22 cellular contexts compared by ENCODE assay signal in genomic region chr7:76386691-76387260, GRCh38. TPM values are rescaled to one million over a fixed set of nuclear protein-coding genes. Genes with fewer than 3 reads are reported as not detected.
DNase-seq lines count a peak whose midpoint lies in the region; ATAC-seq and TF ChIP-seq lines count a peak whose summit lies in the region.
"Had no signal": no experiment of that assay in that cellular context is flagged by ENCODE, and none has a peak within 500 bp of the region (broad histone marks: within the 10 kb centered on the region; RNA-seq: fewer than 3 reads in every experiment).

No MANE protein-coding gene starts in this region.

- peak; percentile 15; the same call in 1 of the 2 replicates for ATAC-seq in IMR-90 (ENCODE audit: low read depth)
- ATAC-seq: activated T-cell treated with anti-CD3 and anti-CD28 coated beads, Interleukin-2, amount 50 U/mL, for 4 hours; CD8-positive, alpha-beta T cell; esophagus mucosa; naive thymus-derived CD4-positive, alpha-beta T cell; stimulated activated effector memory CD8-positive, alpha-beta T cell treated with anti-CD3 and anti-CD28 coated beads, Interleukin-12 subunit alpha, Interleukin-12 subunit beta, amount 100 ng/mL, for 72 hours had no signal

- no peak overlapping the region for H3K14ac ChIP-seq in IMR-90 (replicated peaks; ENCODE audit: low read depth, low read length)

- H4K20me1 ChIP-seq in IMR-90 (ENCODE audit: insufficient read depth, low read length) (no peaks in the 10 kb centered on the region), Karpas-422 (ENCODE audit: insufficient read depth, low read depth, low read length) (no peaks in the 10 kb centered on the region)

- H3K79me1 ChIP-seq in IMR-90 (ENCODE audit: low read depth in 1 of 2, low read length in 2 of 2) = no peaks in the 10 kb centered on the region

- in situ Hi-C loops in IMR-90 (cut with MboI; ENCODE audit: low sequenced_read_pairs) = no loop called here

- DNase-seq in AG20443 (ENCODE audit: low spot score) (peak; percentile 69), IMR-90 (peak; percentile 54), adipocyte (ENCODE audit: low read depth) (no peak), ureter (ENCODE audit: low spot score) (no peak), activated T-cell treated with anti-CD3 and anti-CD28 coated beads for 4 hours (no peak), Karpas-422 (no peak), vagina (ENCODE audit: extremely low spot score in 2 of 2) (no peak)
- DNase-seq: activated B cell treated with CpG ODN at 0.5 μM for 24 hours; activated CD4-positive, alpha-beta memory T cell treated with anti-CD3 and anti-CD28 coated beads, Interleukin-2, amount 10 ng/mL, durations not matched to agents 7 days and 5 days; activated naive CD4-positive, alpha-beta T cell treated with anti-CD3 and anti-CD28 coated beads for 36 hours; activated T-cell treated with anti-CD3 and anti-CD28 coated beads, Interleukin-2, amount 50 U/mL, for 4 hours; CD8-positive, alpha-beta T cell; cerebellar nuclear complex; DMS79 treated with DMSO at 0.1 percent for 48 hours; effector memory CD4-positive, alpha-beta T cell; naive thymus-derived CD4-positive, alpha-beta T cell; NCI-H774; sigmoid colon had no signal

- H2BK15ac ChIP-seq in IMR-90 (ENCODE audit: low read depth, low read length) = no peak overlapping the region

- CTCF ChIA-PET in IMR-90 (lab: Yijun Ruan, JAX) = no interaction called here

- no peak overlapping the region for H3K23ac ChIP-seq in IMR-90 (ENCODE audit: low read depth, low read length)

- POLR2A ChIA-PET in IMR-90 (lab: Charles Lee; ENCODE audit: unreplicated experiment) = no interaction called here

- H2AFZ ChIP-seq in IMR-90 (replicated peaks; ENCODE audit: low read length, poor library complexity) (peak overlapping the region; percentile 61), Karpas-422 (ENCODE audit: low read length) (no peak overlapping the region)
- H2AFZ ChIP-seq: parathyroid adenoma had no signal

- peak overlapping the region in 1 of 2 experiments; percentile 31; a peak in 1 of 4 replicates for H4K8ac ChIP-seq in IMR-90 (ENCODE audit: low read depth in 2 of 2, low read length in 2 of 2)

- TF ChIP-seq POLR2A in IMR-90 (IDR thresholded peaks at IDR 0.05; ENCODE audit: low read depth, low read length) (no peak), vagina (IDR thresholded peaks at IDR 0.05) (no peak)

- H3K4me2 ChIP-seq in IMR-90 (ENCODE audit: low read depth, low read length) = no peak overlapping the region
- H3K4me2 ChIP-seq in Karpas-422 (ENCODE audit: low read depth, low read length, poor library complexity, severe bottlenecking) = no peak overlapping the region

- H2AK9ac ChIP-seq in IMR-90 (replicated peaks; ENCODE audit: low read depth, low read length, poor library complexity) = no peak overlapping the region

- no peak overlapping the region for H2BK20ac ChIP-seq in IMR-90 (ENCODE audit: low read depth, low read length)

- no TSS peak for BruUV-seq in IMR-90 (replicated peaks; lab: Mats Ljungman, UMichigan)

- no peak overlapping the region for H4K91ac ChIP-seq in IMR-90 (ENCODE audit: insufficient read depth, low read depth, low read length)

- H3K56ac ChIP-seq in IMR-90 (ENCODE audit: extremely low read depth, insufficient read depth, low read length) = no peak overlapping the region

- H3K27me3 ChIP-seq in IMR-90 (ENCODE audit: control insufficient read depth, insufficient read depth, low read length) (no peaks in the 10 kb centered on the region), adipocyte (replicated peaks; ENCODE audit: control insufficient read depth, insufficient read depth, low read length) (no peaks in the 10 kb centered on the region), Karpas-422 (ENCODE audit: low read length) (no peaks in the 10 kb centered on the region), vagina (no peaks in the 10 kb centered on the region)
- H3K27me3 ChIP-seq: sigmoid colon had no signal

- no peak overlapping the region for H3K18ac ChIP-seq in IMR-90 (ENCODE audit: low read depth, low read length)

- H3K36me3 ChIP-seq in IMR-90 (ENCODE audit: control insufficient read depth, insufficient read depth, low read length) (no peaks in the 10 kb centered on the region), adipocyte (ENCODE audit: control insufficient read depth, insufficient read depth, low read length, severe bottlenecking) (no peaks in the 10 kb centered on the region), mesodermal cell (ENCODE audit: control insufficient read depth, insufficient read depth, low read length) (no peaks in the 10 kb centered on the region), Karpas-422 (ENCODE audit: insufficient read depth, low read length) (no peaks in the 10 kb centered on the region), vagina (no peaks in the 10 kb centered on the region)
- H3K36me3 ChIP-seq: sigmoid colon had no signal

- peaks cover 7% of the 10 kb centered on the region for H3K4me1 ChIP-seq in IMR-90 (ENCODE audit: control insufficient read depth, insufficient read depth, low read length)
- peaks cover 15% of the 10 kb centered on the region for H3K4me1 ChIP-seq in adipocyte (ENCODE audit: control insufficient read depth, insufficient read depth, low read length)
- peaks cover 8% of the 10 kb centered on the region for H3K4me1 ChIP-seq in mesodermal cell (ENCODE audit: control insufficient read depth, insufficient read depth, low read length, poor library complexity, severe bottlenecking)
- H3K4me1 ChIP-seq in Karpas-422 (ENCODE audit: low read length) = peaks cover 8% of the 10 kb centered on the region; the same call in 1 of the 2 replicates
- peaks cover 9% of the 10 kb centered on the region for H3K4me1 ChIP-seq in vagina
- H3K4me1 ChIP-seq: parathyroid adenoma had no signal

- intact Hi-C loops in IMR-90 (cut with micrococcal nuclease) (no loop called here), vagina (cut with DNase I) (no loop called here)

- no peak overlapping the region for H2BK5ac ChIP-seq in IMR-90 (ENCODE audit: low read depth, low read length, poor library complexity, severe bottlenecking)

- H3K4ac ChIP-seq in IMR-90 (ENCODE audit: low read depth, low read length) = peak overlapping the region; percentile 1; the same call in 1 of the 2 replicates

- no peaks in the 10 kb centered on the region for H3K79me2 ChIP-seq in Karpas-422 (ENCODE audit: low read length)
- H3K79me2 ChIP-seq: parathyroid adenoma had no signal

- H3K9me1 ChIP-seq in IMR-90 (ENCODE audit: insufficient read depth, low read length) = peaks cover 10% of the 10 kb centered on the region

- no peak for TF ChIP-seq RAD21 in IMR-90 (IDR thresholded peaks at IDR 0.05; ENCODE audit: low read length)

- H3K9ac ChIP-seq in IMR-90 (ENCODE audit: low read depth, low read length) (no peak overlapping the region), adipocyte (ENCODE audit: low read length) (peak overlapping the region; percentile 43), Karpas-422 (ENCODE audit: low read length) (no peak overlapping the region)
- H3K9ac ChIP-seq: parathyroid adenoma had no signal

- no peak overlapping the region for H3K4me3 ChIP-seq in IMR-90 (ENCODE audit: insufficient read depth, low read depth, low read length)
- H3K4me3 ChIP-seq in adipocyte (ENCODE audit: low read length) = no peak overlapping the region
- no peak overlapping the region for H3K4me3 ChIP-seq in mesodermal cell (ENCODE audit: extremely low read depth, insufficient read depth, low read length, poor library complexity, severe bottlenecking)
- H3K4me3 ChIP-seq in Karpas-422 (ENCODE audit: low read length) = no peak overlapping the region
- no peak overlapping the region for H3K4me3 ChIP-seq in vagina
- H3K4me3 ChIP-seq: sigmoid colon had no signal

- H2BK120ac ChIP-seq in IMR-90 (ENCODE audit: low read depth, low read length) = no peak overlapping the region

- no peak overlapping the region for H4K5ac ChIP-seq in IMR-90 (ENCODE audit: low read depth, low read length)

- dilution Hi-C loops in IMR-90 (cut with HindIII; ENCODE audit: low sequenced_read_pairs, unreplicated experiment) = no loop called here

- H3K9me3 ChIP-seq in IMR-90 (ENCODE audit: control insufficient read depth, insufficient read depth, low read length) (no peaks in the 10 kb centered on the region), adipocyte (ENCODE audit: control insufficient read depth, low read length) (no peaks in the 10 kb centered on the region), mesodermal cell (ENCODE audit: control insufficient read depth, low read length) (no peaks in the 10 kb centered on the region), Karpas-422 (ENCODE audit: low read length) (no peaks in the 10 kb centered on the region), vagina (no peaks in the 10 kb centered on the region)
- H3K9me3 ChIP-seq: sigmoid colon had no signal

- no peak for TF ChIP-seq CTCF in IMR-90 (conservative IDR thresholded peaks at IDR 0.05; ENCODE audit: low read depth, low read length)
- TF ChIP-seq CTCF in vagina (IDR thresholded peaks at IDR 0.05) = no peak

- H2AK5ac ChIP-seq in IMR-90 (ENCODE audit: low read depth, low read length) = 0 out of 2 replicates have a peak overlapping the region, but pooled peaks have one; percentile 24

- no peak overlapping the region for H3K27ac ChIP-seq in IMR-90 (ENCODE audit: insufficient read depth, low read length)
- peak overlapping the region; percentile 5 for H3K27ac ChIP-seq in mesodermal cell (ENCODE audit: low read depth, low read length, severe bottlenecking)
- no peak overlapping the region for H3K27ac ChIP-seq in Karpas-422 (ENCODE audit: low read length)
- no peak overlapping the region for H3K27ac ChIP-seq in vagina
- H3K27ac ChIP-seq: parathyroid adenoma, sigmoid colon had no signal

- WGBS in IMR-90 (ENCODE audit: extremely low coverage in 2 of 2, insufficient read length in 1 of 2), 2 experiments = 29% methylated on average over 4 of the region's 11 CpGs; no CpG with 5 or more reads in 1 of the 2 experiments
- WGBS in mesodermal cell (ENCODE audit: insufficient coverage in 2 of 2), 2 experiments = 91 to 98% methylated on average over 7 to 8 of the region's 11 CpGs

- H3K9me2 ChIP-seq in Karpas-422 (replicated peaks; ENCODE audit: insufficient read depth, low read length) = no peaks in the 10 kb centered on the region

RNA-seq across cellular contexts. Expression of gene SSC4D, which starts 22.7 kb away (rescaled TPM):
- 0.36 and 0.56 TPM in 2 replicates for total RNA-seq in IMR-90 (2012; rRNA removed)
- 0.63 and 0.70 TPM in 2 replicates for polyA plus RNA-seq in IMR-90 (2012; rRNA removed)
- polyA plus RNA-seq in IMR-90 (2012; cell fraction: cytosol; rRNA removed) = 0.35 and 0.97 TPM in 2 replicates
- 1.1 TPM in 2 replicates for polyA plus RNA-seq in IMR-90 (2012; cell fraction: nucleus; rRNA removed; ENCODE audit: low replicate concordance)
- 6.4 TPM for polyA plus RNA-seq in mesodermal cell (2013, experiment 1 of 2)
- polyA plus RNA-seq in mesodermal cell (2013, experiment 2 of 2) = 5.2 TPM
- total RNA-seq in ureter = 0.70 TPM
- not detected in 2 replicates for total RNA-seq in Karpas-422 (2014; rRNA removed; shearing (Covaris generic); ENCODE audit: low replicate concordance)
- total RNA-seq in vagina = not detected
- total RNA-seq: CD8-positive, alpha-beta T cell had no signal

RNA-seq across cellular contexts. Expression of gene YWHAG, which starts 28.0 kb away (rescaled TPM):
- total RNA-seq in IMR-90 (2012; rRNA removed) (40.1 and 58.6 TPM in 2 replicates), ureter (99.4 TPM), vagina (73.2 TPM)
- 56.9 and 64.9 TPM in 2 replicates for polyA plus RNA-seq in IMR-90 (2012; rRNA removed)
- 26.6 and 33.4 TPM in 2 replicates for polyA plus RNA-seq in IMR-90 (2012; cell fraction: cytosol; rRNA removed)
- 15.8 and 33.2 TPM in 2 replicates for polyA plus RNA-seq in IMR-90 (2012; cell fraction: nucleus; rRNA removed; ENCODE audit: low replicate concordance)
- polyA plus RNA-seq in mesodermal cell (2013, experiment 1 of 2) = 129 TPM
- 124 TPM for polyA plus RNA-seq in mesodermal cell (2013, experiment 2 of 2)
- total RNA-seq in Karpas-422 (2014; rRNA removed; shearing (Covaris generic); ENCODE audit: low replicate concordance) = 49.1 and 64.1 TPM in 2 replicates

RNA-seq across cellular contexts. Expression of gene ZP3, which starts 38.0 kb away (rescaled TPM):
- total RNA-seq in IMR-90 (2012; rRNA removed) = 0.54 and 0.83 TPM in 2 replicates
- polyA plus RNA-seq in IMR-90 (2012; rRNA removed) = 0.42 and 0.67 TPM in 2 replicates
- 0.28 and 0.77 TPM in 2 replicates for polyA plus RNA-seq in IMR-90 (2012; cell fraction: cytosol; rRNA removed)
- 0.83 and 0.99 TPM in 2 replicates for polyA plus RNA-seq in IMR-90 (2012; cell fraction: nucleus; rRNA removed; ENCODE audit: low replicate concordance)
- not detected for polyA plus RNA-seq in mesodermal cell (2013, experiment 1 of 2)
- not detected for polyA plus RNA-seq in mesodermal cell (2013, experiment 2 of 2)
- 23.3 TPM for total RNA-seq in ureter
- total RNA-seq in Karpas-422 (2014; rRNA removed; shearing (Covaris generic); ENCODE audit: low replicate concordance) = not detected in 2 replicates
- total RNA-seq in vagina = 2.7 TPM

Comparison
In these comparisons a context has a peak if more than half of its experiments do, and no peak if none do; other contexts are left out.
1. DNase-seq: peak in AG20443 (single experiment) and IMR-90 (single experiment); none in adipocyte (single experiment), ureter (single experiment), activated T-cell treated with anti-CD3 and anti-CD28 coated beads for 4 hours (single experiment), Karpas-422 (single experiment) and vagina (0 of 2).